26 cellular contexts compared by ENCODE assay signal in genomic region chr20:10769700-10770099, GRCh38.
DNase-seq lines count a peak whose midpoint lies in the region; ATAC-seq, FAIRE-seq and TF ChIP-seq lines count a peak whose summit lies in the region.
"Had no signal": no experiment of that assay in that cellular context is flagged by ENCODE, and none has a peak within 500 bp of the region (broad histone marks: within the 10 kb centered on the region; RNA-seq: fewer than 3 reads in every experiment).

No MANE protein-coding gene starts in this region.

- H3K36me3 ChIP-seq in GM23338 (ENCODE audit: insufficient read depth) = no peaks in the 10 kb centered on the region
- no peaks in the 10 kb centered on the region for H3K36me3 ChIP-seq in transverse colon
- H3K36me3 ChIP-seq in kidney (ENCODE audit: control insufficient read depth in 1 of 2, insufficient read depth in 2 of 2, low read length in 2 of 2) = no peaks in the 10 kb centered on the region
- H3K36me3 ChIP-seq: gastrocnemius medialis, prostate gland had no signal

- no peak for TF ChIP-seq POLR2A in transverse colon (IDR thresholded peaks at IDR 0.05)

- H3K9me3 ChIP-seq in transverse colon (no peaks in the 10 kb centered on the region), kidney (ENCODE audit: control insufficient read depth in 1 of 2, low read length in 2 of 2) (no peaks in the 10 kb centered on the region)
- H3K9me3 ChIP-seq: gastrocnemius medialis, prostate gland had no signal

- H4K20me1 ChIP-seq in GM23338 (replicated peaks; ENCODE audit: insufficient read depth) = no peaks in the 10 kb centered on the region

- H3K36me3 Mint-ChIP-seq in GM23338 (ENCODE audit: low read depth) (no peaks in the 10 kb centered on the region; the same call in 2 of the 3 replicates), nephron progenitor cell (ENCODE audit: low read depth) (no peaks in the 10 kb centered on the region)
- no peaks in the 10 kb centered on the region for H3K36me3 Mint-ChIP-seq in activated naive CD4-positive, alpha-beta T cell treated with anti-CD3 and anti-CD28 coated beads for 36 hours (ENCODE audit: low read depth)
- H3K36me3 Mint-ChIP-seq: CD4-positive, CD25-positive, alpha-beta regulatory T cell; naive thymus-derived CD8-positive, alpha-beta T cell had no signal

- in situ Hi-C loops in transverse colon (cut with MboI; ENCODE audit: low pct_ligation_motif_present in 1 of 4, low pct_unique_long_range_greater_than_20kb in 1 of 4, low sequenced_read_pairs in 3 of 4) = no loop called here

- peak; percentile 70 for ATAC-seq in GM23338
- ATAC-seq: activated T-helper 17 cell treated with anti-CD3 and anti-CD28 coated beads, Interleukin-2, amount 50 U/mL, for 72 hours; esophagus mucosa; gastrocnemius medialis; GM12878; left cardiac atrium; naive thymus-derived CD8-positive, alpha-beta T cell; Right ventricle myocardium inferior had no signal

- H3K4me2 ChIP-seq in GM23338 = no peak overlapping the region

- H3K4me1 ChIP-seq in GM23338 (ENCODE audit: insufficient read depth) = peaks cover 21% of the 10 kb centered on the region; the same call in 1 of the 2 replicates
- no peaks in the 10 kb centered on the region for H3K4me1 ChIP-seq in transverse colon
- no peaks in the 10 kb centered on the region for H3K4me1 ChIP-seq in kidney (ENCODE audit: control insufficient read depth in 1 of 2, insufficient read depth in 1 of 2, low read depth in 1 of 2, low read length in 2 of 2)
- H3K4me1 ChIP-seq: gastrocnemius medialis, prostate gland had no signal

- TF ChIP-seq CTCF in GM23338 (conservative IDR thresholded peaks at IDR 0.05; ENCODE audit: low read depth in 2 of 2) = no peak
- no peak for TF ChIP-seq CTCF in choroid plexus epithelial cell (conservative IDR thresholded peaks at IDR 0.05; ENCODE audit: low read depth, low read length)
- TF ChIP-seq CTCF in nephron progenitor cell (IDR thresholded peaks at IDR 0.05) = no peak
- no peak for TF ChIP-seq CTCF in transverse colon (IDR thresholded peaks at IDR 0.05)
- TF ChIP-seq CTCF in kidney (IDR thresholded peaks at IDR 0.05; ENCODE audit: borderline replicate concordance, extremely low read depth, insufficient read depth) = no peak

- TF ChIP-seq EP300 in transverse colon (IDR thresholded peaks at IDR 0.05; ENCODE audit: low read depth) = no peak

- DNase-seq in GM23338 (ENCODE audit: low spot score) (peak; percentile 31), OCI-M1 (lab: John Stamatoyannopoulos, UW) (peak; percentile 56), choroid plexus epithelial cell (ENCODE audit: low read depth) (peak; percentile 55), nephron progenitor cell (no peak), transverse colon (no peak), kidney (no peak)
- DNase-seq in activated naive CD4-positive, alpha-beta T cell treated with anti-CD3 and anti-CD28 coated beads for 36 hours = no peak
- DNase-seq: activated CD4-positive, alpha-beta T cell treated with anti-CD3 and anti-CD28 coated beads, Interleukin-2, amount 10 ng/mL, durations not matched to agents 7 days and 5 days; CD4-positive, CD25-positive, alpha-beta regulatory T cell; DMS153; gastrocnemius medialis; Kasumi-1; left cardiac atrium; mesenchymal stem cell; naive thymus-derived CD8-positive, alpha-beta T cell; NCI-H2029 treated with DMSO at 0.1 percent for 48 hours; NCI-H526; stimulated activated naive CD4-positive, alpha-beta T cell had no signal

- H2AFZ ChIP-seq in GM23338 = no peak overlapping the region

- H3K27me3 Mint-ChIP-seq in GM23338 (ENCODE audit: insufficient read depth, low read depth, poor library complexity) = peaks cover 1% of the 10 kb centered on the region
- no peaks in the 10 kb centered on the region for H3K27me3 Mint-ChIP-seq in nephron progenitor cell (ENCODE audit: low read depth, poor library complexity)
- H3K27me3 Mint-ChIP-seq in activated naive CD4-positive, alpha-beta T cell treated with anti-CD3 and anti-CD28 coated beads for 36 hours (ENCODE audit: low read depth) = peaks cover 10% of the 10 kb centered on the region
- H3K27me3 Mint-ChIP-seq: CD4-positive, CD25-positive, alpha-beta regulatory T cell had no signal

- H3K4me3 ChIP-seq in GM23338 (no peak overlapping the region), choroid plexus epithelial cell (ENCODE audit: low read depth, low read length) (no peak overlapping the region), transverse colon (no peak overlapping the region), kidney (ENCODE audit: low read length in 2 of 2) (no peak overlapping the region)
- H3K4me3 ChIP-seq: gastrocnemius medialis, GM12878, prostate gland, skin epidermis had no signal

- intact Hi-C loops in transverse colon (cut with DNase I; ENCODE audit: low total_unique reads) (loop anchor here (10.0 kb wide), 1 partner anchor 135 kb away; no protein-coding TSS in a partner anchor), kidney (cut with DNase I) (no loop called here)
- intact Hi-C loops in activated naive CD4-positive, alpha-beta T cell treated with anti-CD3 and anti-CD28 coated beads for 36 hours (cut with micrococcal nuclease) = no loop called here

- H3K4me3 Mint-ChIP-seq in GM23338 (no peak overlapping the region), nephron progenitor cell (no peak overlapping the region)
- H3K4me3 Mint-ChIP-seq in activated naive CD4-positive, alpha-beta T cell treated with anti-CD3 and anti-CD28 coated beads for 36 hours = no peak overlapping the region
- H3K4me3 Mint-ChIP-seq: activated CD4-positive, alpha-beta T cell treated with anti-CD3 and anti-CD28 coated beads, Interleukin-2, amount 10 ng/mL, durations not matched to agents 7 days and 5 days; activated T-helper 17 cell treated with anti-CD3 and anti-CD28 coated beads, Interleukin-2, amount 50 U/mL, for 72 hours; CD4-positive, CD25-positive, alpha-beta regulatory T cell; naive thymus-derived CD8-positive, alpha-beta T cell had no signal

- H3K9me3 Mint-ChIP-seq in GM23338 (no peaks in the 10 kb centered on the region), nephron progenitor cell (peaks cover 4% of the 10 kb centered on the region)
- H3K9me3 Mint-ChIP-seq in activated naive CD4-positive, alpha-beta T cell treated with anti-CD3 and anti-CD28 coated beads for 36 hours = no peaks in the 10 kb centered on the region
- H3K9me3 Mint-ChIP-seq: activated CD4-positive, alpha-beta T cell treated with anti-CD3 and anti-CD28 coated beads, Interleukin-2, amount 10 ng/mL, durations not matched to agents 7 days and 5 days; activated T-helper 17 cell treated with anti-CD3 and anti-CD28 coated beads, Interleukin-2, amount 50 U/mL, for 72 hours had no signal

- H3F3A ChIP-seq in GM23338 (replicated peaks; ENCODE audit: low read depth) = no peaks in the 10 kb centered on the region

- CTCF ChIA-PET in activated naive CD4-positive, alpha-beta T cell treated with anti-CD3 and anti-CD28 coated beads for 36 hours (lab: Charles Lee) = interaction anchor here (0.7 kb wide), 1 partner anchor 1137 kb away, joined by 5 read pairs; no protein-coding TSS in a partner anchor

- no peak overlapping the region for H3K9ac ChIP-seq in kidney (ENCODE audit: low read length in 2 of 2)

- FAIRE-seq in kidney (lab: Jason Lieb, UNC) = no peak
- FAIRE-seq: GM12878, HTR-8/SVneo, TTC549 had no signal

- H3K27ac ChIP-seq in GM23338 (ENCODE audit: low read depth) (no peak overlapping the region), transverse colon (no peak overlapping the region), kidney (ENCODE audit: low read depth in 2 of 2, low read length in 2 of 2) (no peak overlapping the region)
- H3K27ac ChIP-seq: gastrocnemius medialis, prostate gland, skin epidermis had no signal

- 43 to 68% methylated on average over 2 of the region's 2 CpGs for WGBS in transverse colon (ENCODE audit: low coverage in 1 of 2), 2 donors

- H3K79me2 ChIP-seq in GM23338 (replicated peaks; ENCODE audit: insufficient read depth) = no peaks in the 10 kb centered on the region

- H3K27me3 ChIP-seq in GM23338 (ENCODE audit: insufficient read depth) (no peaks in the 10 kb centered on the region), transverse colon (no peaks in the 10 kb centered on the region)
- H3K27me3 ChIP-seq: gastrocnemius medialis had no signal

- H3K27ac Mint-ChIP-seq in GM23338 (no peak overlapping the region), nephron progenitor cell (peak overlapping the region; percentile 65)
- no peak overlapping the region for H3K27ac Mint-ChIP-seq in activated naive CD4-positive, alpha-beta T cell treated with anti-CD3 and anti-CD28 coated beads for 36 hours
- H3K27ac Mint-ChIP-seq: activated CD4-positive, alpha-beta T cell treated with anti-CD3 and anti-CD28 coated beads, Interleukin-2, amount 10 ng/mL, durations not matched to agents 7 days and 5 days; activated T-helper 17 cell treated with anti-CD3 and anti-CD28 coated beads, Interleukin-2, amount 50 U/mL, for 72 hours; CD4-positive, CD25-positive, alpha-beta regulatory T cell; naive thymus-derived CD8-positive, alpha-beta T cell had no signal

- H3K4me1 Mint-ChIP-seq in GM23338 (peaks cover 17% of the 10 kb centered on the region), nephron progenitor cell (peaks cover 50% of the 10 kb centered on the region)
- H3K4me1 Mint-ChIP-seq in activated naive CD4-positive, alpha-beta T cell treated with anti-CD3 and anti-CD28 coated beads for 36 hours (ENCODE audit: low read depth) = no peaks in the 10 kb centered on the region
- H3K4me1 Mint-ChIP-seq: activated CD4-positive, alpha-beta T cell treated with anti-CD3 and anti-CD28 coated beads, Interleukin-2, amount 10 ng/mL, durations not matched to agents 7 days and 5 days; activated T-helper 17 cell treated with anti-CD3 and anti-CD28 coated beads, Interleukin-2, amount 50 U/mL, for 72 hours; CD4-positive, CD25-positive, alpha-beta regulatory T cell; naive thymus-derived CD8-positive, alpha-beta T cell had no signal

- H3K9me2 ChIP-seq in GM23338 (ENCODE audit: insufficient read depth) = peaks cover 20% of the 10 kb centered on the region

Comparison
In these comparisons a context has a peak if more than half of its experiments do, and no peak if none do; other contexts are left out.
1. DNase-seq: peak in GM23338 (single experiment), OCI-M1 (single experiment) and choroid plexus epithelial cell (single experiment); none in nephron progenitor cell (single experiment), transverse colon (single experiment), kidney (single experiment) and activated naive CD4-positive, alpha-beta T cell treated with anti-CD3 and anti-CD28 coated beads for 36 hours (single experiment).